In genomic region chr6:44099192-44099591, GRCh38 we compare ENCODE assay signal across 1 cellular context.
TF ChIP-seq lines count a peak whose summit lies in the region.

No MANE protein-coding gene starts in this region.

TF ChIP-seq in HepG2, 621 proteins besides CTCF, POLR2A, EP300 and RAD21 (continued from another document):
- TF ChIP-seq, protein P1, sequence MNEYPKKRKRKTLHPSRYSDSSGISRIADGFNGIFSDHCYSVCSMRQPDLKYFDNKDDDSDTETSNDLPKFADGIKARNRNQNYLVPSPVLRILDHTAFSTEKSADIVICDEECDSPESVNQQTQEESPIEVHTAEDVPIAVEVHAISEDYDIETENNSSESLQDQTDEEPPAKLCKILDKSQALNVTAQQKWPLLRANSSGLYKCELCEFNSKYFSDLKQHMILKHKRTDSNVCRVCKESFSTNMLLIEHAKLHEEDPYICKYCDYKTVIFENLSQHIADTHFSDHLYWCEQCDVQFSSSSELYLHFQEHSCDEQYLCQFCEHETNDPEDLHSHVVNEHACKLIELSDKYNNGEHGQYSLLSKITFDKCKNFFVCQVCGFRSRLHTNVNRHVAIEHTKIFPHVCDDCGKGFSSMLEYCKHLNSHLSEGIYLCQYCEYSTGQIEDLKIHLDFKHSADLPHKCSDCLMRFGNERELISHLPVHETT (CRISPR knock-in tag; conservative IDR thresholded peaks at IDR 0.05) = no peak
- TF ChIP-seq MIXL1 (CRISPR knock-in tag; IDR thresholded peaks at IDR 0.05) (0 out of 2 replicates have a peak, but pooled peaks have one; percentile 20), NKX3-1 (CRISPR knock-in tag; IDR thresholded peaks at IDR 0.05) (no peak), TEAD3 (CRISPR knock-in tag; optimal IDR thresholded peaks at IDR 0.05; ENCODE audit: borderline replicate concordance) (peak; percentile 50), ZNF644 (CRISPR knock-in tag; IDR thresholded peaks at IDR 0.05; ENCODE audit: low read depth) (0 out of 2 replicates have a peak, but pooled peaks have one; percentile 23), ZNF124 (CRISPR knock-in tag; IDR thresholded peaks at IDR 0.05) (0 out of 2 replicates have a peak, but pooled peaks have one; percentile 23), FOXP4 (CRISPR knock-in tag; IDR thresholded peaks at IDR 0.05) (0 out of 2 replicates have a peak, but pooled peaks have one; percentile 28), GFI1 (CRISPR knock-in tag; IDR thresholded peaks at IDR 0.05; ENCODE audit: borderline replicate concordance) (peak; percentile 39; the same call in 1 of the 2 replicates), MAF1 (CRISPR knock-in tag; IDR thresholded peaks at IDR 0.05; ENCODE audit: borderline replicate concordance) (no peak), ISX (CRISPR knock-in tag; conservative IDR thresholded peaks at IDR 0.05) (no peak), RFXAP (CRISPR knock-in tag; IDR thresholded peaks at IDR 0.05; ENCODE audit: borderline replicate concordance) (no peak), FOSL2 (CRISPR knock-in tag; IDR thresholded peaks at IDR 0.05) (no peak), PATZ1 (CRISPR knock-in tag; IDR thresholded peaks at IDR 0.05) (0 out of 2 replicates have a peak, but pooled peaks have one; percentile 19), SOX6 (IDR thresholded peaks at IDR 0.05) (no peak), SOX6 (CRISPR knock-in tag; IDR thresholded peaks at IDR 0.05) (peak; percentile 70; the same call in 1 of the 2 replicates), HNF4A (CRISPR knock-in tag; IDR thresholded peaks at IDR 0.05) (peak; percentile 88), PHF20 (CRISPR knock-in tag; IDR thresholded peaks at IDR 0.05) (no peak), SALL2 (CRISPR knock-in tag; IDR thresholded peaks at IDR 0.05) (no peak), ZNF205 (CRISPR knock-in tag; IDR thresholded peaks at IDR 0.05) (0 out of 2 replicates have a peak, but pooled peaks have one; percentile 36), TCF7 (IDR thresholded peaks at IDR 0.05; ENCODE audit: low read depth) (no peak), ZNF33B (CRISPR knock-in tag; IDR thresholded peaks at IDR 0.05) (no peak), ZNF776 (CRISPR knock-in tag; IDR thresholded peaks at IDR 0.05) (no peak), FOXM1 (CRISPR knock-in tag; IDR thresholded peaks at IDR 0.05) (no peak), SP1 (IDR thresholded peaks at IDR 0.05) (no peak), SP1 (CRISPR knock-in tag; IDR thresholded peaks at IDR 0.05) (peak; percentile 34; the same call in 1 of the 2 replicates), TBX3 (IDR thresholded peaks at IDR 0.05; ENCODE audit: borderline replicate concordance) (no peak), ZMYM4 (CRISPR knock-in tag; IDR thresholded peaks at IDR 0.05) (peak; percentile 38; the same call in 1 of the 2 replicates), ZSCAN21 (CRISPR knock-in tag; IDR thresholded peaks at IDR 0.05; ENCODE audit: borderline replicate concordance) (no peak), ZNF720 (CRISPR knock-in tag; IDR thresholded peaks at IDR 0.05) (no peak), ZNF260 (CRISPR knock-in tag; IDR thresholded peaks at IDR 0.05; ENCODE audit: borderline replicate concordance, low read depth) (0 out of 2 replicates have a peak, but pooled peaks have one; percentile 74), HIVEP1 (CRISPR knock-in tag; IDR thresholded peaks at IDR 0.05) (no peak), ZKSCAN1 (IDR thresholded peaks at IDR 0.05; ENCODE audit: low read length) (no peak), ZNF138 (CRISPR knock-in tag; IDR thresholded peaks at IDR 0.05; ENCODE audit: low read depth) (no peak), ZSCAN9 (CRISPR knock-in tag; IDR thresholded peaks at IDR 0.05; ENCODE audit: borderline replicate concordance) (no peak), ZNF446 (CRISPR knock-in tag; IDR thresholded peaks at IDR 0.05) (no peak), SMARCE1 (IDR thresholded peaks at IDR 0.05; ENCODE audit: borderline replicate concordance) (no peak), ZNF674 (CRISPR knock-in tag; IDR thresholded peaks at IDR 0.05; ENCODE audit: low read depth) (no peak), ZNF501 (CRISPR knock-in tag; IDR thresholded peaks at IDR 0.05) (0 out of 2 replicates have a peak, but pooled peaks have one; percentile 33), ZNF468 (CRISPR knock-in tag; IDR thresholded peaks at IDR 0.05) (no peak), HMG20A (CRISPR knock-in tag; IDR thresholded peaks at IDR 0.05; ENCODE audit: borderline replicate concordance) (peak; percentile 58; the same call in 1 of the 2 replicates), XBP1 (CRISPR knock-in tag; IDR thresholded peaks at IDR 0.05) (no peak), CENPX (CRISPR knock-in tag; IDR thresholded peaks at IDR 0.05) (no peak), DPF2 (CRISPR knock-in tag; IDR thresholded peaks at IDR 0.05; ENCODE audit: borderline replicate concordance, low read depth) (peak; percentile 59; the same call in 1 of the 2 replicates), ZBTB37 (CRISPR knock-in tag; IDR thresholded peaks at IDR 0.05) (no peak)
- TF ChIP-seq, protein P2, sequence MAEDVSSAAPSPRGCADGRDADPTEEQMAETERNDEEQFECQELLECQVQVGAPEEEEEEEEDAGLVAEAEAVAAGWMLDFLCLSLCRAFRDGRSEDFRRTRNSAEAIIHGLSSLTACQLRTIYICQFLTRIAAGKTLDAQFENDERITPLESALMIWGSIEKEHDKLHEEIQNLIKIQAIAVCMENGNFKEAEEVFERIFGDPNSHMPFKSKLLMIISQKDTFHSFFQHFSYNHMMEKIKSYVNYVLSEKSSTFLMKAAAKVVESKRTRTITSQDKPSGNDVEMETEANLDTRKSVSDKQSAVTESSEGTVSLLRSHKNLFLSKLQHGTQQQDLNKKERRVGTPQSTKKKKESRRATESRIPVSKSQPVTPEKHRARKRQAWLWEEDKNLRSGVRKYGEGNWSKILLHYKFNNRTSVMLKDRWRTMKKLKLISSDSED (CRISPR knock-in tag; IDR thresholded peaks at IDR 0.05) = no peak
- TF ChIP-seq, protein P3, sequence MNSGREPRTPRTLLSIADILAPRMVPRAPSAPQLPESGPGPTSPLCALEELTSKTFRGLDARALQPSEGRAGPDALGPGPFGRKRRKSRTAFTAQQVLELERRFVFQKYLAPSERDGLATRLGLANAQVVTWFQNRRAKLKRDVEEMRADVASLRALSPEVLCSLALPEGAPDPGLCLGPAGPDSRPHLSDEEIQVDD (CRISPR knock-in tag; IDR thresholded peaks at IDR 0.05; ENCODE audit: borderline replicate concordance) = no peak
- TF ChIP-seq, protein P4, sequence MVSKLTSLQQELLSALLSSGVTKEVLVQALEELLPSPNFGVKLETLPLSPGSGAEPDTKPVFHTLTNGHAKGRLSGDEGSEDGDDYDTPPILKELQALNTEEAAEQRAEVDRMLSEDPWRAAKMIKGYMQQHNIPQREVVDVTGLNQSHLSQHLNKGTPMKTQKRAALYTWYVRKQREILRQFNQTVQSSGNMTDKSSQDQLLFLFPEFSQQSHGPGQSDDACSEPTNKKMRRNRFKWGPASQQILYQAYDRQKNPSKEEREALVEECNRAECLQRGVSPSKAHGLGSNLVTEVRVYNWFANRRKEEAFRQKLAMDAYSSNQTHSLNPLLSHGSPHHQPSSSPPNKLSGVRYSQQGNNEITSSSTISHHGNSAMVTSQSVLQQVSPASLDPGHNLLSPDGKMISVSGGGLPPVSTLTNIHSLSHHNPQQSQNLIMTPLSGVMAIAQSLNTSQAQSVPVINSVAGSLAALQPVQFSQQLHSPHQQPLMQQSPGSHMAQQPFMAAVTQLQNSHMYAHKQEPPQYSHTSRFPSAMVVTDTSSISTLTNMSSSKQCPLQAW (CRISPR knock-in tag; IDR thresholded peaks at IDR 0.05) = peak; percentile 31; the same call in 1 of the 2 replicates
- TF ChIP-seq, protein P5, sequence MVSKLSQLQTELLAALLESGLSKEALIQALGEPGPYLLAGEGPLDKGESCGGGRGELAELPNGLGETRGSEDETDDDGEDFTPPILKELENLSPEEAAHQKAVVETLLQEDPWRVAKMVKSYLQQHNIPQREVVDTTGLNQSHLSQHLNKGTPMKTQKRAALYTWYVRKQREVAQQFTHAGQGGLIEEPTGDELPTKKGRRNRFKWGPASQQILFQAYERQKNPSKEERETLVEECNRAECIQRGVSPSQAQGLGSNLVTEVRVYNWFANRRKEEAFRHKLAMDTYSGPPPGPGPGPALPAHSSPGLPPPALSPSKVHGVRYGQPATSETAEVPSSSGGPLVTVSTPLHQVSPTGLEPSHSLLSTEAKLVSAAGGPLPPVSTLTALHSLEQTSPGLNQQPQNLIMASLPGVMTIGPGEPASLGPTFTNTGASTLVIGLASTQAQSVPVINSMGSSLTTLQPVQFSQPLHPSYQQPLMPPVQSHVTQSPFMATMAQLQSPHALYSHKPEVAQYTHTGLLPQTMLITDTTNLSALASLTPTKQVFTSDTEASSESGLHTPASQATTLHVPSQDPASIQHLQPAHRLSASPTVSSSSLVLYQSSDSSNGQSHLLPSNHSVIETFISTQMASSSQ (IDR thresholded peaks at IDR 0.05; ENCODE audit: low read depth) = no peak
- TF ChIP-seq, protein P5 (CRISPR knock-in tag; IDR thresholded peaks at IDR 0.05; ENCODE audit: borderline replicate concordance) = no peak
- TF ChIP-seq, protein P6, sequence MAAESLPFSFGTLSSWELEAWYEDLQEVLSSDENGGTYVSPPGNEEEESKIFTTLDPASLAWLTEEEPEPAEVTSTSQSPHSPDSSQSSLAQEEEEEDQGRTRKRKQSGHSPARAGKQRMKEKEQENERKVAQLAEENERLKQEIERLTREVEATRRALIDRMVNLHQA (CRISPR knock-in tag; IDR thresholded peaks at IDR 0.05) = no peak
